Comparison of ENCODE assay signal across 12 cellular contexts in the genomic region with DNA sequence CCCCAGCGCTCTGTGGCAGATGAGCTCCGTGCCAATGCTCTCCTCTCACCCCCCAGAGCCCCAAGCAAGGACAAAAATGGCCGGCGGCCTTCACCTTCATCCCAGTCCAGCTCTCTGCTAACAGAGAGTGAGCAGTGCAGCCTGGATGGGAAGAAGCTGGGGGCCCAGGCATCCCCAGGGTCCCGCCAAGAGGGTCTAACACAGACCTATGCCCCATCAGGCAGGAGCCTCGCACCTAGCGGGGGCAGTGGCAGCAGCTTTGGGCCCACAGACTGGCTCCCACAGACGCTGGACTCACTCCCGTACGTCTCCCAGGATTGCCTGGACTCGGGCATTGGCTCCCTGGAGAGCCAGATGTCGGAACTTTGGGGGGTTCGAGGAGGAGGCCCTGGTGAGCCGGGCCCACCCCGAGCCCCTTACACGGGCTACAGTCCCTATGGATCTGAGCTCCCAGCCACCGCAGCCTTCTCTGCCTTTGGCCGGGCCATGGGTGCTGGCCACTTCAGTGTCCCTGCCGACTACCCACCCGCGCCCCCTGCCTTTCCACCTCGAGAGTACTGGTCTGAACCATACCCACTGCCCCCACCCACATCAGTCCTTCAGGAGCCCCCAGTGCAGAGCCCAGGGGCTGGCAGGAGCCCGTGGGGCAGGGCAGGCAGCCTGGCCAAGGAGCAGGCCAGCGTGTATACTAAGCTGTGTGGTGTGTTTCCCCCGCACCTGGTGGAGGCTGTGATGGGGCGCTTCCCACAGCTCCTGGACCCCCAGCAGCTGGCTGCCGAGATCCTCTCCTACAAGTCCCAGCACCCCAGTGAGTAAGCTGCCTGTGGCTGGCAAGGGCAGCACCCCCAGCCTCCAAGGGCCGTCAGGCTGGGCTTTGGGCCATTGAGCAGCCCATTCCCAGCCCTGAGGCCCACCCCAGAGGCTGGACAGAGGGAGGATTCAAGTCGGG. TPM values are rescaled to one million over a fixed set of nuclear protein-coding genes. Genes with fewer than 3 reads are reported as not detected.
DNase-seq lines count a peak whose midpoint lies in the region; ATAC-seq, FAIRE-seq and TF ChIP-seq lines count a peak whose summit lies in the region.
"Had no signal": no experiment of that assay in that cellular context is flagged by ENCODE, and none has a peak within 500 bp of the region (broad histone marks: within the 10 kb centered on the region; RNA-seq: fewer than 3 reads in every experiment).

No MANE protein-coding gene starts in this region.

- H3K4me2 ChIP-seq in HepG2 (ENCODE audit: low read depth, low read length) = no peak overlapping the region
- no peak overlapping the region for H3K4me2 ChIP-seq in mesendoderm (ENCODE audit: low read length)

- CTCF ChIA-PET in HepG2 (lab: Yijun Ruan, JAX; ENCODE audit: low intra/inter-chr PET ratio, low total read pairs) = no interaction called here

- no peak for FAIRE-seq in HepG2 (lab: Jason Lieb, UNC)
- FAIRE-seq: endothelial cell of umbilical vein had no signal

- H2BK120ac ChIP-seq in mesendoderm (ENCODE audit: low read depth, low read length) = no peak overlapping the region

- H3K79me2 ChIP-seq in HepG2 (ENCODE audit: insufficient read depth, low read length) = peaks cover 7% of the 10 kb centered on the region
- peaks cover 9% of the 10 kb centered on the region for H3K79me2 ChIP-seq in mesendoderm (ENCODE audit: control insufficient read depth, insufficient read depth, low read length)

- no peaks in the 10 kb centered on the region for H4K20me1 ChIP-seq in HepG2 (ENCODE audit: insufficient read depth, low read length)

- H3K9ac ChIP-seq in HepG2 (ENCODE audit: insufficient read depth, low read depth, low read length) = no peak overlapping the region
- no peak overlapping the region for H3K9ac ChIP-seq in mesendoderm (ENCODE audit: low read length)

- peak overlapping the region; percentile 97 for H3K4me3 Mint-ChIP-seq in activated T-cell treated with anti-CD3 and anti-CD28 coated beads, Interleukin-2, amount 50 U/mL, for 24 hours
- H3K4me3 Mint-ChIP-seq in activated T-helper 1 cell treated with anti-CD3 and anti-CD28 coated beads, Interleukin-12 subunit alpha, Interleukin-12 subunit beta, Interleukin-2, Interleukin-4 antibody, amounts not matched to agents 30 ng/mL and 10 ng/mL and 1 ng/mL, durations not matched to agents 14 hours and 24 hours and 36 hours = peak overlapping the region; percentile 26

- intact Hi-C loops in activated T-helper 1 cell treated with anti-CD3 and anti-CD28 coated beads, Interleukin-12 subunit alpha, Interleukin-12 subunit beta, Interleukin-2, Interleukin-4 antibody, amounts not matched to agents 30 ng/mL and 10 ng/mL and 1 ng/mL, durations not matched to agents 14 hours and 24 hours and 36 hours (cut with micrococcal nuclease) = no loop called here
- intact Hi-C loops in HepG2 (cut with micrococcal nuclease; ENCODE audit: unreplicated experiment) = no loop called here
- intact Hi-C loops in tibial artery (cut with DNase I; ENCODE audit: low total_unique reads) = no loop called here

- no peak overlapping the region for H3K18ac ChIP-seq in mesendoderm (ENCODE audit: low read length)

- no peak for DNase-seq in activated T-cell treated with anti-CD3 and anti-CD28 coated beads, Interleukin-2, amount 50 U/mL, for 24 hours
- no peak for DNase-seq in activated T-cell treated with anti-CD3 and anti-CD28 coated beads, Interleukin-2, amount 50 U/mL, for 48 hours
- DNase-seq in activated T-helper 1 cell treated with anti-CD3 and anti-CD28 coated beads, Interleukin-12 subunit alpha, Interleukin-12 subunit beta, Interleukin-2, Interleukin-4 antibody, amounts not matched to agents 30 ng/mL and 10 ng/mL and 1 ng/mL, durations not matched to agents 14 hours and 24 hours and 36 hours (ENCODE audit: low spot score) = no peak
- no peak for DNase-seq in HepG2 (ENCODE audit: low spot score)
- no peak for DNase-seq in tibial artery
- no peak for DNase-seq in NCI-H1694 (lab: John Stamatoyannopoulos, UW)
- DNase-seq in mesendoderm = no peak
- DNase-seq: brain microvascular endothelial cell, hippocampal formation, thyroid gland had no signal

- no peak overlapping the region for H4K5ac ChIP-seq in mesendoderm (ENCODE audit: low read length)

- no peak overlapping the region for H3K4ac ChIP-seq in mesendoderm (ENCODE audit: low read depth, low read length)

- no peaks in the 10 kb centered on the region for H3K27me3 Mint-ChIP-seq in activated T-cell treated with anti-CD3 and anti-CD28 coated beads, Interleukin-2, amount 50 U/mL, for 24 hours
- H3K27me3 Mint-ChIP-seq in activated T-helper 1 cell treated with anti-CD3 and anti-CD28 coated beads, Interleukin-12 subunit alpha, Interleukin-12 subunit beta, Interleukin-2, Interleukin-4 antibody, amounts not matched to agents 30 ng/mL and 10 ng/mL and 1 ng/mL, durations not matched to agents 14 hours and 24 hours and 36 hours (ENCODE audit: insufficient read depth) = no peaks in the 10 kb centered on the region

- peak overlapping the region; percentile 99 for H3K27ac Mint-ChIP-seq in activated T-cell treated with anti-CD3 and anti-CD28 coated beads, Interleukin-2, amount 50 U/mL, for 24 hours
- H3K27ac Mint-ChIP-seq in activated T-helper 1 cell treated with anti-CD3 and anti-CD28 coated beads, Interleukin-12 subunit alpha, Interleukin-12 subunit beta, Interleukin-2, Interleukin-4 antibody, amounts not matched to agents 30 ng/mL and 10 ng/mL and 1 ng/mL, durations not matched to agents 14 hours and 24 hours and 36 hours = peak overlapping the region; percentile 76

- ATAC-seq in HepG2 (no peak), HG02642 (IDR thresholded peaks at IDR 0.05; ENCODE audit: poor library complexity, unreplicated experiment) (no peak)

- peaks cover 9% of the 10 kb centered on the region for H3K79me1 ChIP-seq in mesendoderm (ENCODE audit: low read length)

- peaks cover 76% of the 10 kb centered on the region for H3K36me3 Mint-ChIP-seq in activated T-cell treated with anti-CD3 and anti-CD28 coated beads, Interleukin-2, amount 50 U/mL, for 24 hours (ENCODE audit: low read depth)
- peaks cover 55% of the 10 kb centered on the region for H3K36me3 Mint-ChIP-seq in activated T-helper 1 cell treated with anti-CD3 and anti-CD28 coated beads, Interleukin-12 subunit alpha, Interleukin-12 subunit beta, Interleukin-2, Interleukin-4 antibody, amounts not matched to agents 30 ng/mL and 10 ng/mL and 1 ng/mL, durations not matched to agents 14 hours and 24 hours and 36 hours (ENCODE audit: low read depth)

- H3K27me3 ChIP-seq in HepG2 (ENCODE audit: control insufficient read depth in 1 of 2, insufficient read depth in 2 of 2, low read length in 2 of 2) (no peaks in the 10 kb centered on the region), tibial artery (no peaks in the 10 kb centered on the region), mesendoderm (ENCODE audit: insufficient read depth, low read length, poor library complexity) (no peaks in the 10 kb centered on the region)
- H3K27me3 ChIP-seq: brain microvascular endothelial cell, thyroid gland had no signal

- no peak for TF ChIP-seq CTCF in HepG2 (CRISPR knock-in tag; IDR thresholded peaks at IDR 0.05)
- TF ChIP-seq CTCF in tibial artery (IDR thresholded peaks at IDR 0.05) = no peak

- H3K27ac ChIP-seq in HepG2 (ENCODE audit: extremely low read length, insufficient read depth, low read length) (no peak overlapping the region), tibial artery (peak overlapping the region; percentile 74 to 75), mesendoderm (ENCODE audit: low read depth, low read length) (no peak overlapping the region)
- H3K27ac ChIP-seq: brain microvascular endothelial cell had no signal

- H3K4me1 ChIP-seq in HepG2 (ENCODE audit: insufficient read depth, low read length) = peaks cover 36% of the 10 kb centered on the region
- H3K4me1 ChIP-seq in tibial artery = peaks cover 0 to 74% (median 67%) of the 10 kb centered on the region in 4 donors
- no peaks in the 10 kb centered on the region for H3K4me1 ChIP-seq in mesendoderm (ENCODE audit: control insufficient read depth, low read depth, low read length)

- H3K4me3 ChIP-seq in HepG2 (replicated peaks in 1 of 3; ENCODE audit: insufficient read depth in 1 of 3, low read depth in 2 of 3, low read length in 3 of 3) = no peak overlapping the region
- H3K4me3 ChIP-seq in tibial artery = no peak overlapping the region
- H3K4me3 ChIP-seq in mesendoderm (ENCODE audit: low read length) = no peak overlapping the region
- H3K4me3 ChIP-seq: thyroid gland had no signal

- no peak; a peak in 1 of 4 replicates for TF ChIP-seq POLR2A in HepG2 (IDR thresholded peaks at IDR 0.05; ENCODE audit: insufficient read depth in 1 of 2, low read depth in 2 of 2, low read length in 2 of 2)

- no peak for TF ChIP-seq EP300 in HepG2 (IDR thresholded peaks at IDR 0.05; ENCODE audit: low read depth in 2 of 2, low read length in 2 of 2)
- TF ChIP-seq EP300 in HepG2 (CRISPR knock-in tag; IDR thresholded peaks at IDR 0.05; ENCODE audit: borderline replicate concordance) = no peak

- no peak overlapping the region for H3K23ac ChIP-seq in mesendoderm (ENCODE audit: low read length)

- POLR2A ChIA-PET in HepG2 (lab: Yijun Ruan, JAX) = interaction anchor here (1.4 kb wide), 1 partner anchor 9 kb away, joined by 7 read pairs; the partner anchor contains the start of gene ZC3H12A

- no peak overlapping the region for H4K8ac ChIP-seq in mesendoderm (ENCODE audit: low read depth, low read length)

- BruUV-seq in HepG2 (replicated peaks; lab: Mats Ljungman, UMichigan) = no TSS peak

- 94% methylated on average over 15 of the region's 29 CpGs for WGBS in HepG2 (ENCODE audit: low lambda C conversion rate)
- WGBS in mesendoderm (ENCODE audit: extremely low coverage, insufficient coverage, low lambda C conversion rate) = no CpG with 5 or more reads among the region's 29 CpGs

- H3K9me3 Mint-ChIP-seq in activated T-cell treated with anti-CD3 and anti-CD28 coated beads, Interleukin-2, amount 50 U/mL, for 24 hours = no peaks in the 10 kb centered on the region
- no peaks in the 10 kb centered on the region for H3K9me3 Mint-ChIP-seq in activated T-helper 1 cell treated with anti-CD3 and anti-CD28 coated beads, Interleukin-12 subunit alpha, Interleukin-12 subunit beta, Interleukin-2, Interleukin-4 antibody, amounts not matched to agents 30 ng/mL and 10 ng/mL and 1 ng/mL, durations not matched to agents 14 hours and 24 hours and 36 hours

- H3K36me3 ChIP-seq in HepG2 (replicated peaks in 1 of 2; ENCODE audit: control insufficient read depth in 1 of 2, insufficient read depth in 2 of 2, low read length in 2 of 2) (peaks cover 17 to 40% of the 10 kb centered on the region in 2 experiments), tibial artery (peaks cover 35 to 51% (median 48%) of the 10 kb centered on the region in 3 donors), mesendoderm (ENCODE audit: control insufficient read depth, insufficient read depth, low read length) (peaks cover 13% of the 10 kb centered on the region)

- peaks cover 59% of the 10 kb centered on the region for H3K4me1 Mint-ChIP-seq in activated T-cell treated with anti-CD3 and anti-CD28 coated beads, Interleukin-2, amount 50 U/mL, for 24 hours (ENCODE audit: low read depth)
- H3K4me1 Mint-ChIP-seq in activated T-helper 1 cell treated with anti-CD3 and anti-CD28 coated beads, Interleukin-12 subunit alpha, Interleukin-12 subunit beta, Interleukin-2, Interleukin-4 antibody, amounts not matched to agents 30 ng/mL and 10 ng/mL and 1 ng/mL, durations not matched to agents 14 hours and 24 hours and 36 hours (ENCODE audit: low read depth) = peaks cover 45% of the 10 kb centered on the region

- no peak overlapping the region for H2AFZ ChIP-seq in HepG2 (ENCODE audit: low read length)

- H3K9me3 ChIP-seq in HepG2 (ENCODE audit: low read length) (no peaks in the 10 kb centered on the region), tibial artery (no peaks in the 10 kb centered on the region)
- H3K9me3 ChIP-seq: thyroid gland had no signal

- no peak overlapping the region for H2BK5ac ChIP-seq in mesendoderm (ENCODE audit: low read length)

- H2AK5ac ChIP-seq in mesendoderm (ENCODE audit: low read length) = no peak overlapping the region

- H3K56ac ChIP-seq in mesendoderm (ENCODE audit: low read length) = no peak overlapping the region

- no peak overlapping the region for H2BK15ac ChIP-seq in mesendoderm (replicated peaks; ENCODE audit: low read depth)

- in situ Hi-C loops in HepG2 (cut with HindIII; ENCODE audit: extremely low pct_ligation_motif_present, low pct_unique_long_range_greater_than_20kb) = no loop called here

- TF ChIP-seq RAD21 in HepG2 (CRISPR knock-in tag; IDR thresholded peaks at IDR 0.05) = no peak

RNA-seq across cellular contexts. Expression of gene ZC3H12A, which starts 8.7 kb away (rescaled TPM):
- 40.4 and 44.0 TPM in 2 replicates for total RNA-seq in activated T-helper 1 cell treated with anti-CD3 and anti-CD28 coated beads, Interleukin-12 subunit alpha, Interleukin-12 subunit beta, Interleukin-2, Interleukin-4 antibody, amounts not matched to agents 30 ng/mL and 10 ng/mL and 1 ng/mL, durations not matched to agents 14 hours and 24 hours and 36 hours
- total RNA-seq in HepG2 (2016; rRNA removed; fragmentation: Illumina TruSeq; extraction: Trizol) = 4.2 and 6.8 TPM in 2 replicates
- total RNA-seq in HepG2 (2016; cell fraction: cytosol; rRNA removed; fragmentation: Illumina TruSeq; extraction: Trizol; ENCODE audit: low read depth) = 1.2 and 1.8 TPM in 2 replicates
- total RNA-seq in HepG2 (2016; cell fraction: insoluble cytoplasmic fraction; rRNA removed; fragmentation: Illumina TruSeq; extraction: Trizol) = 3.9 and 5.9 TPM in 2 replicates
- 2.6 and 3.2 TPM in 2 replicates for total RNA-seq in HepG2 (2016; cell fraction: membrane; rRNA removed; fragmentation: Illumina TruSeq; extraction: Trizol)
- 8.0 and 8.9 TPM in 2 replicates for total RNA-seq in HepG2 (2016; cell fraction: nucleus; rRNA removed; fragmentation: Illumina TruSeq; extraction: Trizol)
- polyA plus RNA-seq in HepG2 (2011; rRNA removed) = 13.3 and 21.1 TPM in 2 replicates
- 11.9 and 13.7 TPM in 2 replicates for polyA plus RNA-seq in HepG2 (2011; cell fraction: cytosol; rRNA removed)
- 45.8 and 63.2 TPM in 2 replicates for polyA plus RNA-seq in HepG2 (2011; cell fraction: nucleus; rRNA removed)
- 3.7 and 6.2 TPM in 2 replicates for polyA plus RNA-seq in HepG2 (2012)
- 0.97 and 1.0 TPM in 2 replicates for polyA plus RNA-seq in HepG2 (2016; cell fraction: cytosol; fragmentation: Illumina TruSeq; extraction: Trizol; ENCODE audit: low read depth)
- polyA plus RNA-seq in HepG2 (2016; cell fraction: insoluble cytoplasmic fraction; fragmentation: Illumina TruSeq; extraction: Trizol; ENCODE audit: low read depth) = 5.6 and 5.9 TPM in 2 replicates
- 2.2 and 2.6 TPM in 2 replicates for polyA plus RNA-seq in HepG2 (2016; cell fraction: membrane; fragmentation: Illumina TruSeq; extraction: Trizol; ENCODE audit: low read depth)
- polyA plus RNA-seq in HepG2 (2016; cell fraction: nucleus; fragmentation: Illumina TruSeq; extraction: Trizol; ENCODE audit: insufficient read depth, low read depth) = 17.0 and 18.8 TPM in 2 replicates
- polyA minus RNA-seq in HepG2 (2011; rRNA and poly(A)+ RNA removed; ENCODE audit: low replicate concordance) = 12.1 and 39.9 TPM in 2 replicates
- polyA minus RNA-seq in HepG2 (2011; cell fraction: cytosol; rRNA and poly(A)+ RNA removed) = 5.1 and 5.8 TPM in 2 replicates
- 8.0 and 14.0 TPM in 2 replicates for polyA minus RNA-seq in HepG2 (2011; cell fraction: nucleus; rRNA and poly(A)+ RNA removed)
- polyA plus RNA-seq in mesendoderm (2013, experiment 1 of 2) = 5.6 TPM
- 6.0 TPM for polyA plus RNA-seq in mesendoderm (2013, experiment 2 of 2)

RNA-seq across cellular contexts. Expression of gene MEAF6, which starts 31.5 kb away (rescaled TPM):
- 102 and 103 TPM in 2 replicates for total RNA-seq in activated T-helper 1 cell treated with anti-CD3 and anti-CD28 coated beads, Interleukin-12 subunit alpha, Interleukin-12 subunit beta, Interleukin-2, Interleukin-4 antibody, amounts not matched to agents 30 ng/mL and 10 ng/mL and 1 ng/mL, durations not matched to agents 14 hours and 24 hours and 36 hours
- 45.6 and 67.6 TPM in 2 replicates for total RNA-seq in HepG2 (2016; rRNA removed; fragmentation: Illumina TruSeq; extraction: Trizol)
- total RNA-seq in HepG2 (2016; cell fraction: cytosol; rRNA removed; fragmentation: Illumina TruSeq; extraction: Trizol; ENCODE audit: low read depth) = 19.8 and 20.4 TPM in 2 replicates
- total RNA-seq in HepG2 (2016; cell fraction: insoluble cytoplasmic fraction; rRNA removed; fragmentation: Illumina TruSeq; extraction: Trizol) = 47.7 and 62.7 TPM in 2 replicates
- 37.7 and 38.7 TPM in 2 replicates for total RNA-seq in HepG2 (2016; cell fraction: membrane; rRNA removed; fragmentation: Illumina TruSeq; extraction: Trizol)
- 28.0 and 36.7 TPM in 2 replicates for total RNA-seq in HepG2 (2016; cell fraction: nucleus; rRNA removed; fragmentation: Illumina TruSeq; extraction: Trizol)
- 24.6 and 29.5 TPM in 2 replicates for polyA plus RNA-seq in HepG2 (2011; rRNA removed)
- polyA plus RNA-seq in HepG2 (2011; cell fraction: cytosol; rRNA removed) = 16.3 and 30.1 TPM in 2 replicates
- polyA plus RNA-seq in HepG2 (2011; cell fraction: nucleus; rRNA removed) = 17.5 and 23.0 TPM in 2 replicates
- polyA plus RNA-seq in HepG2 (2012) = 26.8 and 30.1 TPM in 2 replicates
- 19.7 and 22.4 TPM in 2 replicates for polyA plus RNA-seq in HepG2 (2016; cell fraction: cytosol; fragmentation: Illumina TruSeq; extraction: Trizol; ENCODE audit: low read depth)
- polyA plus RNA-seq in HepG2 (2016; cell fraction: insoluble cytoplasmic fraction; fragmentation: Illumina TruSeq; extraction: Trizol; ENCODE audit: low read depth) = 79.9 and 89.9 TPM in 2 replicates
- polyA plus RNA-seq in HepG2 (2016; cell fraction: membrane; fragmentation: Illumina TruSeq; extraction: Trizol; ENCODE audit: low read depth) = 34.2 and 35.5 TPM in 2 replicates
- polyA plus RNA-seq in HepG2 (2016; cell fraction: nucleus; fragmentation: Illumina TruSeq; extraction: Trizol; ENCODE audit: insufficient read depth, low read depth) = 43.7 and 52.2 TPM in 2 replicates
- polyA minus RNA-seq in HepG2 (2011; rRNA and poly(A)+ RNA removed; ENCODE audit: low replicate concordance) = 5.8 and 11.9 TPM in 2 replicates
- 13.2 and 14.9 TPM in 2 replicates for polyA minus RNA-seq in HepG2 (2011; cell fraction: cytosol; rRNA and poly(A)+ RNA removed)
- 37.2 and 43.1 TPM in 2 replicates for polyA minus RNA-seq in HepG2 (2011; cell fraction: nucleus; rRNA and poly(A)+ RNA removed)
- polyA plus RNA-seq in mesendoderm (2013, experiment 1 of 2) = 42.9 TPM
- 44.9 TPM for polyA plus RNA-seq in mesendoderm (2013, experiment 2 of 2)

Comparison
In these comparisons a context has a peak if more than half of its experiments do, and no peak if none do; other contexts are left out.
1. H3K27ac ChIP-seq: peak in tibial artery (2 of 2); none in HepG2 (single experiment) and mesendoderm (single experiment).